In genomic region chr6:10824819-10825218, GRCh38 we compare ENCODE assay signal across 12 cellular contexts. TPM values are rescaled to one million over a fixed set of nuclear protein-coding genes. Genes with fewer than 3 reads are reported as not detected.
"Had no signal": no experiment of that assay in that cellular context is flagged by ENCODE, and none has a peak within 500 bp of the region (broad histone marks: within the 10 kb centered on the region; RNA-seq: fewer than 3 reads in every experiment).

No MANE protein-coding gene starts in this region.

- H3K27ac ChIP-seq: GM23248 had no signal

- H3K4me1 ChIP-seq: HAP-1 had no signal

- ATAC-seq: GM23338, HCT116 had no signal

- H3K36me3 ChIP-seq: HAP-1 had no signal

- H3K4me2 ChIP-seq: GM23338 had no signal

- H3K9me3 ChIP-seq: HAP-1 had no signal

- H3K4me3 ChIP-seq: GM23248, GM23338, HAP-1 had no signal

- H3K9ac ChIP-seq: GM23248 had no signal

- H2AFZ ChIP-seq: GM23248, GM23338 had no signal

- DNase-seq: GM23248, GOT3, H7, H9, HCEC 1CT, HFFc6 had no signal

- FAIRE-seq: H1, H54 had no signal

RNA-seq across cellular contexts. Expression of gene MAK, which starts 13.5 kb away (rescaled TPM):
- total RNA-seq: GM23248, HFFc6 had no signal

RNA-seq across cellular contexts. Expression of gene GCM2, which starts 57.0 kb away (rescaled TPM):
- total RNA-seq: GM23248, GM23338, H1, H4, H7, HFFc6 had no signal
- polyA plus RNA-seq: GM23248, GM23338 had no signal
